In genomic region chr10:9268176-9268575, GRCh38 we compare ENCODE assay signal across 29 cellular contexts.
"Had no signal": no experiment of that assay in that cellular context is flagged by ENCODE, and none has a peak within 500 bp of the region (broad histone marks: within the 10 kb centered on the region; RNA-seq: fewer than 3 reads in every experiment).

No MANE protein-coding gene starts in this region.

- H3K36me3 Mint-ChIP-seq: activated naive CD8-positive, alpha-beta T cell had no signal

- H3K4me3 ChIP-seq: coronary artery, dorsolateral prefrontal cortex, gastrocnemius medialis, heart left ventricle had no signal

- H3K27me3 ChIP-seq: brain microvascular endothelial cell had no signal

- H3K9me3 ChIP-seq: gastrocnemius medialis, heart left ventricle had no signal

- H3K9me3 Mint-ChIP-seq: activated CD4-positive, alpha-beta memory T cell treated with anti-CD3 and anti-CD28 coated beads, Interleukin-2, amount 10 ng/mL, durations not matched to agents 7 days and 5 days; activated CD4-positive, alpha-beta T cell treated with anti-CD3 and anti-CD28 coated beads, Interleukin-2, amount 10 ng/mL, durations not matched to agents 7 days and 5 days; activated T-cell treated with anti-CD3 and anti-CD28 coated beads, Interleukin-2, amount 50 U/mL, for 24 hours; activated T-helper 17 cell treated with anti-CD3 and anti-CD28 coated beads, Interleukin-2, amount 50 U/mL, for 72 hours; dendritic cell treated with granulocyte-macrophage colony-stimulating factor and Interleukin-4, amounts not matched to agents 40 ng/mL and 50 ng/mL, for 4 days; endodermal cell had no signal

- H3K27ac Mint-ChIP-seq: activated CD4-positive, alpha-beta memory T cell treated with anti-CD3 and anti-CD28 coated beads, Interleukin-2, amount 10 ng/mL, durations not matched to agents 7 days and 5 days; activated CD4-positive, alpha-beta T cell treated with anti-CD3 and anti-CD28 coated beads, Interleukin-2, amount 10 ng/mL, durations not matched to agents 7 days and 5 days; activated naive CD8-positive, alpha-beta T cell; activated T-cell treated with anti-CD3 and anti-CD28 coated beads, Interleukin-2, amount 50 U/mL, for 24 hours; activated T-helper 17 cell treated with anti-CD3 and anti-CD28 coated beads, Interleukin-2, amount 50 U/mL, for 72 hours; dendritic cell treated with granulocyte-macrophage colony-stimulating factor and Interleukin-4, amounts not matched to agents 40 ng/mL and 50 ng/mL, for 4 days; endodermal cell had no signal

- H3K4me1 ChIP-seq: foreskin keratinocyte, gastrocnemius medialis, heart left ventricle had no signal

- H3K36me3 ChIP-seq: brain microvascular endothelial cell, gastrocnemius medialis, heart left ventricle had no signal

- H3K4me3 Mint-ChIP-seq: activated CD4-positive, alpha-beta memory T cell treated with anti-CD3 and anti-CD28 coated beads, Interleukin-2, amount 10 ng/mL, durations not matched to agents 7 days and 5 days; activated CD4-positive, alpha-beta T cell treated with anti-CD3 and anti-CD28 coated beads, Interleukin-2, amount 10 ng/mL, durations not matched to agents 7 days and 5 days; activated naive CD8-positive, alpha-beta T cell; activated T-cell treated with anti-CD3 and anti-CD28 coated beads, Interleukin-2, amount 50 U/mL, for 24 hours; activated T-helper 17 cell treated with anti-CD3 and anti-CD28 coated beads, Interleukin-2, amount 50 U/mL, for 72 hours; dendritic cell treated with granulocyte-macrophage colony-stimulating factor and Interleukin-4, amounts not matched to agents 40 ng/mL and 50 ng/mL, for 4 days; endodermal cell had no signal

- H3K4me1 Mint-ChIP-seq: activated CD4-positive, alpha-beta memory T cell treated with anti-CD3 and anti-CD28 coated beads, Interleukin-2, amount 10 ng/mL, durations not matched to agents 7 days and 5 days; activated CD4-positive, alpha-beta T cell treated with anti-CD3 and anti-CD28 coated beads, Interleukin-2, amount 10 ng/mL, durations not matched to agents 7 days and 5 days; activated T-helper 17 cell treated with anti-CD3 and anti-CD28 coated beads, Interleukin-2, amount 50 U/mL, for 72 hours; endodermal cell had no signal

- DNase-seq: activated CD4-positive, alpha-beta memory T cell treated with anti-CD3 and anti-CD28 coated beads, Interleukin-2, amount 10 ng/mL, durations not matched to agents 7 days and 5 days; activated CD4-positive, alpha-beta T cell treated with anti-CD3 and anti-CD28 coated beads for 4 hours; activated CD4-positive, alpha-beta T cell treated with anti-CD3 and anti-CD28 coated beads, Interleukin-2, amount 10 ng/mL, durations not matched to agents 7 days and 5 days; activated CD4-positive, alpha-beta T cell treated with anti-CD3 and anti-CD28 coated beads, Interleukin-2, amount 50 U/mL, for 4 hours; activated CD4-positive, CD25-positive, alpha-beta regulatory T cell; activated CD4-positive, CD25-positive, alpha-beta regulatory T cell treated with anti-CD3 and anti-CD28 coated beads, Interleukin-2, amount 50 U/mL, for 72 hours; activated CD8-positive, alpha-beta memory T cell treated with anti-CD3 and anti-CD28 coated beads, Interleukin-2, amount 50 U/mL, for 48 hours; activated effector memory CD4-positive, alpha-beta T cell treated with Interleukin-2 at 50 U/mL for 16 hours; activated gamma-delta T cell treated with Interleukin-2 at 50 U/mL for 16 hours; activated naive CD4-positive, alpha-beta T cell treated with anti-CD3 and anti-CD28 coated beads, Interleukin-2, amount 50 U/mL, for 16 hours; activated naive CD4-positive, alpha-beta T cell treated with Interleukin-2 at 50 U/mL for 16 hours; activated T-cell treated with anti-CD3 and anti-CD28 coated beads for 4 hours; activated T-cell treated with anti-CD3 and anti-CD28 coated beads, Interleukin-2, amount 50 U/mL, for 24 hours; amniotic stem cell; anterior cingulate cortex; brain microvascular endothelial cell; cerebellar nuclear complex; effector memory CD4-positive, alpha-beta T cell; endodermal cell; foreskin keratinocyte; gastrocnemius medialis; glutamatergic neuron; heart left ventricle; T-helper 2 cell had no signal

- H3K27ac ChIP-seq: brain microvascular endothelial cell, coronary artery, dorsolateral prefrontal cortex, foreskin keratinocyte, gastrocnemius medialis, heart left ventricle had no signal
